In the genomic region with DNA sequence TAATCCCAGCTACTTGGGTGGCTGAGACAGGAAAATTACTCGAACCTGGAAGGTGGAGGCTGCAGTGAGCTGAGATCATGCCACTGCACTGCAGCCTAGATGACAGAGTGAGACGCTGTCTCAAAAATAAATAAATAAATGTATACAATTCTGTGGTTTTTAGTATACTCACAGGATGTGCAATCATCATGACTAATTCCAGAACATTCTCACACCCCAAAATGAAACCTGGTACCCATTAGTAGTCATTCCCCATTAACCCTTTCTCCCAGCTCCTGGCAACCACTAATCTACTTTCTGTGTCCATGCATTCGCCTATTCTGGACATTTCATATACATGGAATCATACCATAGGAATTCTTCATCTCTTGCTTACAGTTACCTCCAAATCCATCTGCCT, we compare ENCODE assay signal across 11 cellular contexts. TPM values are rescaled to one million over a fixed set of nuclear protein-coding genes. Genes with fewer than 3 reads are reported as not detected.
A peak's percentile ranks its signal among the peaks of the same experiment; 100 is the strongest.
DNase-seq lines count a peak whose midpoint lies in the region; ATAC-seq and TF ChIP-seq lines count a peak whose summit lies in the region.
"Had no signal": no experiment of that assay in that cellular context is flagged by ENCODE, and none has a peak within 500 bp of the region (broad histone marks: within the 10 kb centered on the region; RNA-seq: fewer than 3 reads in every experiment).

No MANE protein-coding gene starts in this region.

- H3K9ac ChIP-seq in GM23248, result no peak overlapping the region

- H3K9me3 Mint-ChIP-seq in activated T-helper 1 cell treated with anti-CD3 and anti-CD28 coated beads, Interleukin-12 subunit alpha, Interleukin-12 subunit beta, Interleukin-2, Interleukin-4 antibody, amounts not matched to agents 30 ng/mL and 10 ng/mL and 1 ng/mL, durations not matched to agents 14 hours and 24 hours and 36 hours, result no peaks in the 10 kb centered on the region

- TF ChIP-seq POLR2A in GM18505 (IDR thresholded peaks at IDR 0.05; ENCODE audit: borderline replicate concordance, extremely low read depth, insufficient read depth, insufficient read length), result no peak

- TF ChIP-seq CTCF in foreskin keratinocyte (conservative IDR thresholded peaks at IDR 0.05) (peak; percentile 31), GM20000 (IDR thresholded peaks at IDR 0.05; ENCODE audit: extremely low read depth, missing control alignments) (no peak)

- peak; percentile 71 for ATAC-seq in GM18505 (IDR thresholded peaks at IDR 0.05; ENCODE audit: unreplicated experiment)
- peak; percentile 96 for ATAC-seq in foreskin keratinocyte
- no peak for ATAC-seq in HG02840 (IDR thresholded peaks at IDR 0.05; ENCODE audit: low FRiP score, unreplicated experiment)
- ATAC-seq: T-helper 17 cell had no signal

- H3K4me1 Mint-ChIP-seq in activated T-helper 1 cell treated with anti-CD3 and anti-CD28 coated beads, Interleukin-12 subunit alpha, Interleukin-12 subunit beta, Interleukin-2, Interleukin-4 antibody, amounts not matched to agents 30 ng/mL and 10 ng/mL and 1 ng/mL, durations not matched to agents 14 hours and 24 hours and 36 hours (ENCODE audit: low read depth), result peaks cover 24% of the 10 kb centered on the region

- peaks cover 32% of the 10 kb centered on the region for H3F3A ChIP-seq in GM23248 (ENCODE audit: insufficient read depth)

- peak overlapping the region; percentile 55 for H3K27ac ChIP-seq in GM23248
- H3K27ac ChIP-seq in foreskin keratinocyte, result peak overlapping the region; percentile 61

- H3K27ac Mint-ChIP-seq in activated T-helper 1 cell treated with anti-CD3 and anti-CD28 coated beads, Interleukin-12 subunit alpha, Interleukin-12 subunit beta, Interleukin-2, Interleukin-4 antibody, amounts not matched to agents 30 ng/mL and 10 ng/mL and 1 ng/mL, durations not matched to agents 14 hours and 24 hours and 36 hours, result no peak overlapping the region
- H3K27ac Mint-ChIP-seq: T-helper 17 cell had no signal

- intact Hi-C loops in activated T-helper 1 cell treated with anti-CD3 and anti-CD28 coated beads, Interleukin-12 subunit alpha, Interleukin-12 subunit beta, Interleukin-2, Interleukin-4 antibody, amounts not matched to agents 30 ng/mL and 10 ng/mL and 1 ng/mL, durations not matched to agents 14 hours and 24 hours and 36 hours (cut with micrococcal nuclease), result loop anchor here (2.0 to 5.0 kb wide), 2 partner anchors 15 to 42 kb away; a partner anchor contains a TSS

- no peaks in the 10 kb centered on the region for H3K9me3 ChIP-seq in GM23248 (ENCODE audit: low read depth)

- H3K27me3 Mint-ChIP-seq in activated T-helper 1 cell treated with anti-CD3 and anti-CD28 coated beads, Interleukin-12 subunit alpha, Interleukin-12 subunit beta, Interleukin-2, Interleukin-4 antibody, amounts not matched to agents 30 ng/mL and 10 ng/mL and 1 ng/mL, durations not matched to agents 14 hours and 24 hours and 36 hours (ENCODE audit: insufficient read depth), result no peaks in the 10 kb centered on the region
- H3K27me3 Mint-ChIP-seq: T-helper 17 cell had no signal

- no peaks in the 10 kb centered on the region for H4K20me1 ChIP-seq in GM23248 (ENCODE audit: insufficient read depth)

- H3K4me2 ChIP-seq in GM23248 (ENCODE audit: unreplicated experiment), result peak overlapping the region; percentile 10

- H3K4me1 ChIP-seq in GM23248 (ENCODE audit: insufficient read depth) (peaks cover 37% of the 10 kb centered on the region), foreskin keratinocyte (peaks cover 6% of the 10 kb centered on the region)

- H3K27me3 ChIP-seq in GM23248 (replicated peaks; ENCODE audit: insufficient read depth) (no peaks in the 10 kb centered on the region), foreskin keratinocyte (no peaks in the 10 kb centered on the region)

- H3K4me3 Mint-ChIP-seq in activated T-helper 1 cell treated with anti-CD3 and anti-CD28 coated beads, Interleukin-12 subunit alpha, Interleukin-12 subunit beta, Interleukin-2, Interleukin-4 antibody, amounts not matched to agents 30 ng/mL and 10 ng/mL and 1 ng/mL, durations not matched to agents 14 hours and 24 hours and 36 hours, result no peak overlapping the region
- H3K4me3 Mint-ChIP-seq: T-helper 17 cell had no signal

- no peak overlapping the region for H3K4me3 ChIP-seq in GM23248

- H3K36me3 ChIP-seq in GM23248 (ENCODE audit: low read depth), result no peaks in the 10 kb centered on the region

- 26 to 27% methylated on average over 3 of the region's 3 CpGs for WGBS in GM23248 (ENCODE audit: low coverage in 1 of 2, low lambda C conversion rate in 2 of 2, missing lambda C conversion rate in 2 of 2), 2 experiments

- in situ Hi-C loops in GM23248 (cut with MboI), result no loop called here

- H3K9me2 ChIP-seq in GM23248 (ENCODE audit: insufficient read depth), result no peaks in the 10 kb centered on the region

- peaks cover 100% of the 10 kb centered on the region for H3K79me2 ChIP-seq in GM23248 (ENCODE audit: insufficient read depth)

- DNase-seq in GM23248, result peak; percentile 69
- DNase-seq in M059J (ENCODE audit: low read depth), result peak; percentile 20
- DNase-seq in foreskin keratinocyte, result peak; percentile 79 to 88
- no peak for DNase-seq in Ammon's horn (ENCODE audit: low spot score)
- DNase-seq in GM20000 (ENCODE audit: low spot score), result no peak
- no peak for DNase-seq in activated T-helper 1 cell treated with anti-CD3 and anti-CD28 coated beads, Interleukin-12 subunit alpha, Interleukin-12 subunit beta, Interleukin-2, Interleukin-4 antibody, amounts not matched to agents 30 ng/mL and 10 ng/mL and 1 ng/mL, durations not matched to agents 14 hours and 24 hours and 36 hours (ENCODE audit: low spot score)
- DNase-seq: Calu3, NCI-H1436 treated with DMSO at 0.1 percent for 48 hours, T-helper 17 cell had no signal

- no peak overlapping the region for H2AFZ ChIP-seq in GM23248

- H3K36me3 Mint-ChIP-seq in activated T-helper 1 cell treated with anti-CD3 and anti-CD28 coated beads, Interleukin-12 subunit alpha, Interleukin-12 subunit beta, Interleukin-2, Interleukin-4 antibody, amounts not matched to agents 30 ng/mL and 10 ng/mL and 1 ng/mL, durations not matched to agents 14 hours and 24 hours and 36 hours (ENCODE audit: low read depth), result peaks cover 4% of the 10 kb centered on the region

RNA-seq across cellular contexts. Expression of a gene that starts 44.5 kb away (rescaled TPM):
- total RNA-seq in GM23248 (2014; rRNA removed; shearing (Covaris generic)), result 77.7 and 83.8 TPM in 2 replicates
- polyA plus RNA-seq in GM23248 (2016; fragmentation: Nextera tagmentation; extraction: Ambion mirVana), result 73.1 and 77.6 TPM in 2 replicates
- 18.9 and 31.9 TPM in 2 replicates for total RNA-seq in M059J (2014; rRNA removed; shearing (Covaris generic))
- 76.7 and 80.5 TPM in 2 replicates for total RNA-seq in foreskin keratinocyte
- polyA plus RNA-seq in foreskin keratinocyte, result 41.6 and 49.1 TPM in 2 replicates
- 26.2 and 28.6 TPM in 2 replicates for total RNA-seq in activated T-helper 1 cell treated with anti-CD3 and anti-CD28 coated beads, Interleukin-12 subunit alpha, Interleukin-12 subunit beta, Interleukin-2, Interleukin-4 antibody, amounts not matched to agents 30 ng/mL and 10 ng/mL and 1 ng/mL, durations not matched to agents 14 hours and 24 hours and 36 hours

Comparison
In these comparisons a context has a peak if more than half of its experiments do, and no peak if none do; other contexts are left out.
1. DNase-seq: peak in GM23248 (single experiment), M059J (single experiment) and foreskin keratinocyte (2 of 2); none in Ammon's horn (single experiment), GM20000 (single experiment) and activated T-helper 1 cell treated with anti-CD3 and anti-CD28 coated beads, Interleukin-12 subunit alpha, Interleukin-12 subunit beta, Interleukin-2, Interleukin-4 antibody, amounts not matched to agents 30 ng/mL and 10 ng/mL and 1 ng/mL, durations not matched to agents 14 hours and 24 hours and 36 hours (single experiment).